Comparison of ENCODE assay signal across 8 cellular contexts in genomic region chr15:43186003-43186353, GRCh38.
DNase-seq lines count a peak whose midpoint lies in the region; ATAC-seq and TF ChIP-seq lines count a peak whose summit lies in the region.

No MANE protein-coding gene starts in this region.

- peak overlapping the region; percentile 89 for H3K4me3 ChIP-seq in adipocyte (ENCODE audit: low read length)
- peak overlapping the region; percentile 85 for H3K4me3 ChIP-seq in iPS-18c (ENCODE audit: insufficient read depth, low read depth, low read length)

- peaks cover 20% of the 10 kb centered on the region for H3K36me3 ChIP-seq in adipocyte (ENCODE audit: control insufficient read depth, insufficient read depth, low read length, severe bottlenecking)

- H3K9me3 ChIP-seq in adipocyte (ENCODE audit: control insufficient read depth, low read length) (no peaks in the 10 kb centered on the region), iPS-18c (ENCODE audit: control insufficient read depth, insufficient read depth, low read length) (no peaks in the 10 kb centered on the region)

- DNase-seq in adipocyte (ENCODE audit: low read depth), result no peak
- no peak for DNase-seq in stimulated activated naive CD8-positive, alpha-beta T cell treated with anti-CD3 and anti-CD28 coated beads, Interleukin-15, Interleukin-2, amounts not matched to agents 100 U/mL and 50 U/mL, for 24 hours
- no peak for DNase-seq in stimulated activated naive CD4-positive, alpha-beta T cell (lab: John Stamatoyannopoulos, UW)
- DNase-seq in AG08395 (ENCODE audit: low spot score), result no peak

- H3K4me1 ChIP-seq in adipocyte (ENCODE audit: control insufficient read depth, insufficient read depth, low read length), result peaks cover 20% of the 10 kb centered on the region

- H3K9ac ChIP-seq in adipocyte (ENCODE audit: low read length), result peak overlapping the region; percentile 88

- 0 out of 2 replicates have a peak, but pooled peaks have one; percentile 11 for TF ChIP-seq CTCF in 22Rv1 (IDR thresholded peaks at IDR 0.05)

- ATAC-seq in GM19023 (IDR thresholded peaks at IDR 0.05; ENCODE audit: unreplicated experiment), result peak; percentile 17
- peak; percentile 31 for ATAC-seq in HG03460 (IDR thresholded peaks at IDR 0.05; ENCODE audit: unreplicated experiment)
- peak; percentile 19 for ATAC-seq in stimulated activated naive CD8-positive, alpha-beta T cell treated with anti-CD3 and anti-CD28 coated beads, Interleukin-15, Interleukin-2, amounts not matched to agents 100 U/mL and 50 U/mL, for 24 hours

- H3K27ac ChIP-seq in 22Rv1, result peak overlapping the region; percentile 81

- H3K27me3 ChIP-seq in adipocyte (replicated peaks; ENCODE audit: control insufficient read depth, insufficient read depth, low read length), result no peaks in the 10 kb centered on the region
